18 cellular contexts compared by ENCODE assay signal in the genomic region with DNA sequence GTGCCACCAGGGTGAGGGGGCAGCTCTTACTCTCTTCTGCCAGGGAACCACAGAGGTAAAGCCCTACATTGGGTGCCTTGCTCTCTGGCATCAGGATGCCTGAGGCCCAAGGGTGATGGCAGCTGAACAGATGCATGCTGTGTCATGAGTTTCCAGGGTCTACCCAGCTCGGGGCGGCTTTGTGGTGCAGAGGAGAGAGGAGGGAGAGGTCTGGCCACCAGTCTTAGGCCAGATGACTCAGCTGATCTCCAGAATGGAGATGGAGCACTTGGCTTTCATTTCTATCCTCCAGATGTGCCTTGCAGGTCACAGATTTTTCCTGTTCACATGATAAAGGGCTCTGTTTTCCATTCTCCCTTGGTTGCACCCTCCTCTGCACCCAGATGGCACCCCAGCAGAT.
"Had no signal": no experiment of that assay in that cellular context is flagged by ENCODE, and none has a peak within 500 bp of the region (broad histone marks: within the 10 kb centered on the region; RNA-seq: fewer than 3 reads in every experiment).

No MANE protein-coding gene starts in this region.

- H3K27me3 ChIP-seq: ascending aorta, dorsolateral prefrontal cortex, neutrophil, suprapubic skin had no signal

- H3K36me3 ChIP-seq: ascending aorta, neutrophil, suprapubic skin had no signal

- H3K9me3 Mint-ChIP-seq: activated CD8-positive, alpha-beta T cell treated with anti-CD3 and anti-CD28 coated beads for 36 hours; activated naive CD8-positive, alpha-beta T cell treated with anti-CD3 and anti-CD28 coated beads, Interleukin-2, amount 10 ng/mL, durations not matched to agents 7 days and 5 days; type B pancreatic cell had no signal

- H3K4me1 ChIP-seq: ascending aorta, suprapubic skin had no signal

- H3K27me3 Mint-ChIP-seq: activated CD4-positive, alpha-beta T cell treated with anti-CD3 and anti-CD28 coated beads for 36 hours; activated naive CD8-positive, alpha-beta T cell treated with anti-CD3 and anti-CD28 coated beads, Interleukin-2, amount 10 ng/mL, durations not matched to agents 7 days and 5 days; type B pancreatic cell had no signal

- H3K4me1 Mint-ChIP-seq: activated CD4-positive, alpha-beta T cell treated with anti-CD3 and anti-CD28 coated beads for 36 hours; activated naive CD8-positive, alpha-beta T cell treated with anti-CD3 and anti-CD28 coated beads, Interleukin-2, amount 10 ng/mL, durations not matched to agents 7 days and 5 days; naive thymus-derived CD4-positive, alpha-beta T cell had no signal

- H3K4me3 Mint-ChIP-seq: activated CD4-positive, alpha-beta T cell treated with anti-CD3 and anti-CD28 coated beads for 36 hours; activated CD8-positive, alpha-beta T cell treated with anti-CD3 and anti-CD28 coated beads for 36 hours; activated naive CD8-positive, alpha-beta T cell treated with anti-CD3 and anti-CD28 coated beads, Interleukin-2, amount 10 ng/mL, durations not matched to agents 7 days and 5 days; naive thymus-derived CD4-positive, alpha-beta T cell; type B pancreatic cell had no signal

- H3K4me2 ChIP-seq: smooth muscle cell had no signal

- H3K36me3 Mint-ChIP-seq: activated naive CD8-positive, alpha-beta T cell treated with anti-CD3 and anti-CD28 coated beads, Interleukin-2, amount 10 ng/mL, durations not matched to agents 7 days and 5 days; naive thymus-derived CD4-positive, alpha-beta T cell; type B pancreatic cell had no signal

- ATAC-seq: activated CD4-positive, alpha-beta T cell treated with anti-CD3 and anti-CD28 coated beads for 36 hours; activated CD8-positive, alpha-beta T cell treated with anti-CD3 and anti-CD28 coated beads for 36 hours; esophagus mucosa; left colon; naive thymus-derived CD4-positive, alpha-beta T cell had no signal

- H3K27ac ChIP-seq: ascending aorta, dorsolateral prefrontal cortex, neutrophil, suprapubic skin, VCaP had no signal

- H3K27ac Mint-ChIP-seq: activated CD4-positive, alpha-beta T cell treated with anti-CD3 and anti-CD28 coated beads for 36 hours; activated CD8-positive, alpha-beta T cell treated with anti-CD3 and anti-CD28 coated beads for 36 hours; activated naive CD8-positive, alpha-beta T cell treated with anti-CD3 and anti-CD28 coated beads, Interleukin-2, amount 10 ng/mL, durations not matched to agents 7 days and 5 days; naive thymus-derived CD4-positive, alpha-beta T cell; type B pancreatic cell had no signal

- H3K9me3 ChIP-seq: ascending aorta, neutrophil, suprapubic skin had no signal

- DNase-seq: activated CD4-positive, alpha-beta T cell treated with anti-CD3 and anti-CD28 coated beads for 36 hours; activated CD8-positive, alpha-beta memory T cell treated with anti-CD3 and anti-CD28 coated beads, Interleukin-2, amount 50 U/mL, for 4 hours; activated CD8-positive, alpha-beta T cell treated with anti-CD3 and anti-CD28 coated beads for 36 hours; activated naive CD8-positive, alpha-beta T cell treated with anti-CD3 and anti-CD28 coated beads, Interleukin-2, amount 10 ng/mL, durations not matched to agents 7 days and 5 days; dorsolateral prefrontal cortex; glutamatergic neuron; left colon; midbrain; naive thymus-derived CD4-positive, alpha-beta T cell; stimulated activated naive CD4-positive, alpha-beta T cell had no signal

- H3K4me3 ChIP-seq: ascending aorta, dorsolateral prefrontal cortex, lung, smooth muscle cell, suprapubic skin had no signal
